In the genomic region with DNA sequence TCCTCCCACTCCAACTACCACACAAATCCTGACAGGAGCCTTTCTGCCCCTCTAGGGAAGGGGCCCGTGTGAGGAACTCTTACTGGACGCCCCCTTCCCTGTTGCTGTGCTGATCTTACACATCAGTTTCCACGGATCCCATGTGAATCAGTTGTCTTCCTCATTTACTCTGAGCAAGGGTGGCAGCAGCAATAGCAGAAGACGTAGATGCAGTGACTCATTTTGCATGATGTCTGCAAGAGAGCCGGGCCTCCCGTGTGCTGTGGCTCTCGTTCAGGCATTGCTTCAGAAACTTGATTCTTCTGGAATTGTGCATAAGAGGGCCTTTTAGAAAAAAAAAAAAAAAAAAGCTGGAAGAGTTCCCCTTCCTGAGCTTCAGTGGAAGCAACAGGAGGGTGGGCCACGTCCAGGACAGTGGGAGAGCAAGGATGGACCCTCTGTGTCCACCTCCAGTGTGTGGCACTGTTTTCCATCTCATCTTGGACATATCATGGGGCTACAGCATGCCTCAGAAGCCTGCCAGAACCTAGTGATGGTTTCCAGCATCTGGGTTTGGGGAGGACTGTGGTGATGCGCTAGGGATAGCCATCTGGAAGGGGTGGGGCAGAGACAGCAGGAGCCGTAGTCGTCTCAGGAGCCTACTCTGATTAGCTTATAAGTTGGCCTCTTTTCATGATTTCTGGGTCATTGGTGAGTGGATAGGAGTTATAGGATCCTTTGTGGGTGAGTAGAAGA, we compare ENCODE assay signal across 11 cellular contexts.
DNase-seq lines count a peak whose midpoint lies in the region; ATAC-seq, FAIRE-seq and TF ChIP-seq lines count a peak whose summit lies in the region.
"Had no signal": no experiment of that assay in that cellular context is flagged by ENCODE, and none has a peak within 500 bp of the region (broad histone marks: within the 10 kb centered on the region; RNA-seq: fewer than 3 reads in every experiment).

No MANE protein-coding gene starts in this region.

- peak; percentile 30 for TF ChIP-seq CTCF in fibroblast of mammary gland (conservative IDR thresholded peaks at IDR 0.05; ENCODE audit: control insufficient read depth, insufficient read depth, low read depth, low read length)
- TF ChIP-seq CTCF in pancreas (IDR thresholded peaks at IDR 0.05), result no peak

- 82 to 86% methylated on average over 11 of the region's 11 CpGs for WGBS in pancreas, 2 donors

- intact Hi-C loops in pancreas (cut with DNase I), result no loop called here

- no peaks in the 10 kb centered on the region for H3K27me3 ChIP-seq in pancreas

- H3K4me1 ChIP-seq in pancreas, result peaks cover 25 to 73% (median 38%) of the 10 kb centered on the region in 3 donors

- ATAC-seq in pancreas (peak in 3 of 4 donors; percentile 45 to 82 (median 69)), GM19397 (IDR thresholded peaks at IDR 0.05; ENCODE audit: unreplicated experiment) (no peak)
- no peak for ATAC-seq in stimulated activated naive CD8-positive, alpha-beta T cell treated with anti-CD3 and anti-CD28 coated beads, Interleukin-15, Interleukin-2, amounts not matched to agents 100 U/mL and 50 U/mL, for 24 hours
- ATAC-seq: activated T-cell treated with anti-CD3 and anti-CD28 coated beads, Interleukin-2, amount 50 U/mL, for 4 hours had no signal

- peak overlapping the region in 2 of 4 donors; percentile 18 to 37 for H3K27ac ChIP-seq in pancreas

- no peaks in the 10 kb centered on the region for H3K9me3 ChIP-seq in pancreas

- no peaks in the 10 kb centered on the region for H3K36me3 ChIP-seq in pancreas

- DNase-seq in Caki2 (ENCODE audit: low read depth) (peak; percentile 59), SK-MEL-5 (ENCODE audit: low read depth, low spot score) (peak; percentile 14), fibroblast of mammary gland (ENCODE audit: low read depth) (peak; percentile 99), pancreas (peak in 1 of 6 donors; percentile 27), DMS153 (lab: John Stamatoyannopoulos, UW) (no peak)
- DNase-seq in stimulated activated naive CD8-positive, alpha-beta T cell treated with anti-CD3 and anti-CD28 coated beads, Interleukin-15, Interleukin-2, amounts not matched to agents 100 U/mL and 50 U/mL, for 24 hours, result no peak
- no peak for DNase-seq in effector CD8-positive, alpha-beta T cell (lab: John Stamatoyannopoulos, UW)
- DNase-seq: activated T-cell treated with anti-CD3 and anti-CD28 coated beads, Interleukin-2, amount 50 U/mL, for 4 hours; KG1; retina had no signal

- in situ Hi-C loops in Caki2 (cut with HindIII; ENCODE audit: low pct_unique_long_range_greater_than_20kb, low sequenced_read_pairs), result no loop called here
- in situ Hi-C loops in SK-MEL-5 (cut with HindIII; ENCODE audit: low pct_unique_long_range_greater_than_20kb, low sequenced_read_pairs), result no loop called here

- no peak for FAIRE-seq in pancreas (lab: Jason Lieb, UNC)

- H3K4me3 ChIP-seq in fibroblast of mammary gland (ENCODE audit: control insufficient read depth, low read depth, low read length) (no peak overlapping the region), pancreas (no peak overlapping the region)

Comparison
In these comparisons a context has a peak if more than half of its experiments do, and no peak if none do; other contexts are left out.
1. DNase-seq: peak in Caki2 (single experiment), SK-MEL-5 (single experiment) and fibroblast of mammary gland (single experiment); none in stimulated activated naive CD8-positive, alpha-beta T cell treated with anti-CD3 and anti-CD28 coated beads, Interleukin-15, Interleukin-2, amounts not matched to agents 100 U/mL and 50 U/mL, for 24 hours (single experiment), effector CD8-positive, alpha-beta T cell (single experiment) and DMS153 (single experiment).
2. ATAC-seq: peak in pancreas (3 of 4); none in stimulated activated naive CD8-positive, alpha-beta T cell treated with anti-CD3 and anti-CD28 coated beads, Interleukin-15, Interleukin-2, amounts not matched to agents 100 U/mL and 50 U/mL, for 24 hours (single experiment) and GM19397 (single experiment).